Comparison of ENCODE assay signal across 12 cellular contexts in genomic region chr2:201854221-201854801, GRCh38. TPM values are rescaled to one million over a fixed set of nuclear protein-coding genes. Genes with fewer than 3 reads are reported as not detected.
DNase-seq lines count a peak whose midpoint lies in the region; ATAC-seq lines count a peak whose summit lies in the region.
"Had no signal": no experiment of that assay in that cellular context is flagged by ENCODE, and none has a peak within 500 bp of the region (broad histone marks: within the 10 kb centered on the region; RNA-seq: fewer than 3 reads in every experiment).

No MANE protein-coding gene starts in this region.

- no peaks in the 10 kb centered on the region for H3K27me3 ChIP-seq in MG63

- H3K9me3 ChIP-seq in MG63 (no peaks in the 10 kb centered on the region), mesodermal cell (ENCODE audit: control insufficient read depth, low read length) (no peaks in the 10 kb centered on the region)

- H3K36me3 ChIP-seq in MG63 = no peaks in the 10 kb centered on the region
- no peaks in the 10 kb centered on the region for H3K36me3 ChIP-seq in mesodermal cell (ENCODE audit: control insufficient read depth, insufficient read depth, low read length)

- 92 to 93% methylated on average over 4 of the region's 4 CpGs for WGBS in mesodermal cell (ENCODE audit: insufficient coverage in 2 of 2), 2 experiments

- H3K27ac ChIP-seq in mesodermal cell (ENCODE audit: low read depth, low read length, severe bottlenecking) (peak overlapping the region; percentile 45), substantia nigra (ENCODE audit: low read depth, low read length, poor library complexity, severe bottlenecking) (no peak overlapping the region)

- no peak for ATAC-seq in HG02973 (IDR thresholded peaks at IDR 0.05; ENCODE audit: unreplicated experiment)
- no peak for ATAC-seq in HG03457 (IDR thresholded peaks at IDR 0.05; ENCODE audit: unreplicated experiment)

- DNase-seq in AG20443 (ENCODE audit: low spot score) = peak; percentile 83
- peak; percentile 78 for DNase-seq in MG63
- DNase-seq in brain pericyte (ENCODE audit: low read depth, low spot score) = peak; percentile 30
- DNase-seq in dermis blood vessel endothelial cell = no peak
- DNase-seq in substantia nigra (lab: John Stamatoyannopoulos, UW) = no peak
- DNase-seq: activated CD4-positive, alpha-beta T cell treated with anti-CD3 and anti-CD28 coated beads for 4 hours; activated naive CD4-positive, alpha-beta T cell treated with anti-CD3 and anti-CD28 coated beads, Interleukin-2, amount 50 U/mL, for 16 hours; NCI-H1105 treated with DMSO at 0.1 percent for 48 hours; RPMI8226 had no signal

- H3K4me1 ChIP-seq in mesodermal cell (ENCODE audit: control insufficient read depth, insufficient read depth, low read length, poor library complexity, severe bottlenecking) = peaks cover 29% of the 10 kb centered on the region

- H3K4me3 ChIP-seq in MG63 (no peak overlapping the region), mesodermal cell (ENCODE audit: extremely low read depth, insufficient read depth, low read length, poor library complexity, severe bottlenecking) (no peak overlapping the region)

RNA-seq across cellular contexts. Expression of gene CDK15, which starts 48.0 kb away (rescaled TPM):
- 2.7 and 6.5 TPM in 2 replicates for total RNA-seq in MG63 (2014; rRNA removed; shearing (Covaris generic); ENCODE audit: low replicate concordance)
- 0.37 TPM for polyA plus RNA-seq in mesodermal cell (2013, experiment 1 of 2)
- not detected for polyA plus RNA-seq in mesodermal cell (2013, experiment 2 of 2)
- total RNA-seq in dermis blood vessel endothelial cell = not detected in 2 replicates

Comparison
In these comparisons a context has a peak if more than half of its experiments do, and no peak if none do; other contexts are left out.
1. DNase-seq: peak in AG20443 (single experiment), MG63 (single experiment) and brain pericyte (single experiment); none in dermis blood vessel endothelial cell (single experiment) and substantia nigra (0 of 49).